1 cellular context compared by ENCODE assay signal in genomic region chr1:41022424-41022823, GRCh38.
A peak's percentile ranks its signal among the peaks of the same experiment; 100 is the strongest.
TF ChIP-seq lines count a peak whose summit lies in the region.

No MANE protein-coding gene starts in this region.

TF ChIP-seq in HepG2, 621 proteins besides CTCF, POLR2A, EP300 and RAD21:
- TF ChIP-seq ZNF891 (CRISPR knock-in tag; IDR thresholded peaks at IDR 0.05) (no peak), DPF2 (CRISPR knock-in tag; IDR thresholded peaks at IDR 0.05; ENCODE audit: borderline replicate concordance, low read depth) (no peak), BRCA1 (CRISPR knock-in tag; IDR thresholded peaks at IDR 0.05) (no peak), GATAD2A (CRISPR knock-in tag; IDR thresholded peaks at IDR 0.05) (no peak), RFXAP (CRISPR knock-in tag; IDR thresholded peaks at IDR 0.05; ENCODE audit: borderline replicate concordance) (no peak), NR2C2 (CRISPR knock-in tag; IDR thresholded peaks at IDR 0.05; ENCODE audit: borderline replicate concordance) (no peak), HIC2 (CRISPR knock-in tag; IDR thresholded peaks at IDR 0.05; ENCODE audit: low read depth) (no peak), NFAT5 (CRISPR knock-in tag; IDR thresholded peaks at IDR 0.05) (0 out of 2 replicates have a peak, but pooled peaks have one; percentile 33), ZBTB46 (CRISPR knock-in tag; IDR thresholded peaks at IDR 0.05; ENCODE audit: borderline replicate concordance) (no peak), RBM22 (optimal IDR thresholded peaks at IDR 0.05; ENCODE audit: low read length) (peak; percentile 13), ARNTL (CRISPR knock-in tag; IDR thresholded peaks at IDR 0.05) (no peak), ZNF816 (CRISPR knock-in tag; IDR thresholded peaks at IDR 0.05; ENCODE audit: borderline replicate concordance) (no peak), ASH2L (IDR thresholded peaks at IDR 0.05; ENCODE audit: insufficient read length, low read depth, low read length) (no peak), SMAD1 (CRISPR knock-in tag; IDR thresholded peaks at IDR 0.05; ENCODE audit: borderline replicate concordance, low read depth) (no peak), NRL (CRISPR knock-in tag; IDR thresholded peaks at IDR 0.05; ENCODE audit: borderline replicate concordance) (no peak), ZNF704 (CRISPR knock-in tag; IDR thresholded peaks at IDR 0.05; ENCODE audit: borderline replicate concordance) (no peak), REXO4 (CRISPR knock-in tag; IDR thresholded peaks at IDR 0.05; ENCODE audit: borderline replicate concordance) (no peak)
